Comparison of ENCODE assay signal across 21 cellular contexts in genomic region chr5:81719743-81720142, GRCh38.
"Had no signal": no experiment of that assay in that cellular context is flagged by ENCODE, and none has a peak within 500 bp of the region (broad histone marks: within the 10 kb centered on the region; RNA-seq: fewer than 3 reads in every experiment).

No MANE protein-coding gene starts in this region.

- H3K9me3 Mint-ChIP-seq: activated CD8-positive, alpha-beta T cell treated with anti-CD3 and anti-CD28 coated beads for 36 hours; activated T-helper 2 cell treated with anti-CD3 and anti-CD28 coated beads, Interferon-gamma antibody, Interleukin-2, Interleukin-4, amounts not matched to agents 10 μg/mL and 5 μg/mL and 100 μg/mL, durations not matched to agents 14 hours and 24 hours and 36 hours; neural crest cell; stimulated activated naive B cell treated with anti-CD40 and anti-IgM and Interleukin-4, amounts not matched to agents 10 μg/mL and 1 μg/mL and 100 μg/mL, for 72 hours had no signal

- ATAC-seq: activated CD8-positive, alpha-beta T cell treated with anti-CD3 and anti-CD28 coated beads for 36 hours; left lung; stimulated activated naive B cell treated with anti-CD40 and anti-IgM and Interleukin-4, amounts not matched to agents 10 μg/mL and 1 μg/mL and 100 μg/mL, for 72 hours had no signal

- H3K9me3 ChIP-seq: breast epithelium, esophagus squamous epithelium, left lung, tibial nerve, uterus had no signal

- H3K27me3 ChIP-seq: breast epithelium, esophagus squamous epithelium, hepatocyte, left lung, tibial nerve, uterus had no signal

- DNase-seq: activated CD4-positive, alpha-beta T cell treated with anti-CD3 and anti-CD28 coated beads, Interleukin-2, amount 10 ng/mL, durations not matched to agents 24 days and 14 days; activated CD8-positive, alpha-beta T cell treated with anti-CD3 and anti-CD28 coated beads for 36 hours; activated naive CD4-positive, alpha-beta T cell treated with Interleukin-2 at 50 U/mL for 16 hours; activated T-cell treated with anti-CD3 and anti-CD28 coated beads, Interleukin-2, amount 50 U/mL, for 1 hour; cerebellar nuclear complex; cortex of kidney; effector CD8-positive, alpha-beta T cell; esophagus squamous epithelium; foreskin fibroblast; left lung; midbrain; stimulated activated naive B cell treated with anti-CD40 and anti-IgM and Interleukin-4, amounts not matched to agents 10 μg/mL and 1 μg/mL and 100 μg/mL, for 72 hours; substantia nigra; uterus had no signal

- H3K4me3 Mint-ChIP-seq: activated CD4-positive, alpha-beta T cell treated with anti-CD3 and anti-CD28 coated beads, Interleukin-2, amount 10 ng/mL, durations not matched to agents 24 days and 14 days; activated CD8-positive, alpha-beta T cell treated with anti-CD3 and anti-CD28 coated beads for 36 hours; neural crest cell; stimulated activated naive B cell treated with anti-CD40 and anti-IgM and Interleukin-4, amounts not matched to agents 10 μg/mL and 1 μg/mL and 100 μg/mL, for 72 hours; T-helper 2 cell treated with Interferon-gamma antibody and Interleukin-4, amounts not matched to agents 5 μg/mL and 100 μg/mL, for 36 hours had no signal

- H3K27me3 Mint-ChIP-seq: activated CD4-positive, alpha-beta T cell treated with anti-CD3 and anti-CD28 coated beads, Interleukin-2, amount 10 ng/mL, durations not matched to agents 24 days and 14 days; activated CD8-positive, alpha-beta T cell treated with anti-CD3 and anti-CD28 coated beads for 36 hours; stimulated activated naive B cell treated with anti-CD40 and anti-IgM and Interleukin-4, amounts not matched to agents 10 μg/mL and 1 μg/mL and 100 μg/mL, for 72 hours had no signal

- H3K27ac ChIP-seq: breast epithelium, esophagus squamous epithelium, hepatocyte, left lung had no signal

- H3K27ac Mint-ChIP-seq: activated CD4-positive, alpha-beta T cell treated with anti-CD3 and anti-CD28 coated beads, Interleukin-2, amount 10 ng/mL, durations not matched to agents 24 days and 14 days; activated CD8-positive, alpha-beta T cell treated with anti-CD3 and anti-CD28 coated beads for 36 hours; activated T-helper 2 cell treated with anti-CD3 and anti-CD28 coated beads, Interferon-gamma antibody, Interleukin-2, Interleukin-4, amounts not matched to agents 10 μg/mL and 5 μg/mL and 100 μg/mL, durations not matched to agents 14 hours and 24 hours and 36 hours; progenitor cell of endocrine pancreas; stimulated activated naive B cell treated with anti-CD40 and anti-IgM and Interleukin-4, amounts not matched to agents 10 μg/mL and 1 μg/mL and 100 μg/mL, for 72 hours; T-helper 2 cell treated with Interferon-gamma antibody and Interleukin-4, amounts not matched to agents 5 μg/mL and 100 μg/mL, for 36 hours had no signal
